2 cellular contexts compared by ENCODE assay signal in the genomic region with DNA sequence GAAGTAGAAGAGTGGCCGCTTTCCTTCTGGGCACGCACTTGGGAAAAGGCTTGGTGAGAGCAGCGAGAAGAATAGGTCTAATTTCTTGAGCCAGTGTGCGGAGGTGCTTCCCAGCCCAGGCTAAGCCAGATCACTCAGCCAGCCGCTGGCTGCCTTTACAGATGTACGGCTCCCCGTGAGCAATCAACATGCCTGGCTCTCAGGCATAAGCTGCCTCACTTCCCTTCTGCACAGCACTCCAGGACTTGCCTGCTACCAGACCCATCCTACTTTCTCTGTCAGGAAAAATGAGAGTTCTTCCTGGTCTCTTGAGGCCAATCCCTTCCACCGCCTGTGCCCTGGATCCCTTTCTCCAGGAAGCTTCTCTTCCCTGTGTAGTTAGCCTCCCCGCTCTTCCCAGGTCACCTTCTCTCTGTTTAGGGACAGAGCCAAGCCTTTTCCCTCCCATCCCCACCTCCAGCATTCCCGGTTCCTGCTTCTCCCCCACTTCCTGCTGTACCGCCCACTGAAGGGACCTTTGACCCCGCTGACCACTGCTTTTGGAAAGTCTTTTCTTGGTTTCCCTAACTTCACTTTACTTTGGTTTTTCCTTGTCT.
A peak's percentile ranks its signal among the peaks of the same experiment; 100 is the strongest.
TF ChIP-seq lines count a peak whose summit lies in the region.

No MANE protein-coding gene starts in this region.

TF ChIP-seq in HCT116, 20 proteins besides CTCF, POLR2A, EP300 and RAD21:
- TF ChIP-seq, protein P1, sequence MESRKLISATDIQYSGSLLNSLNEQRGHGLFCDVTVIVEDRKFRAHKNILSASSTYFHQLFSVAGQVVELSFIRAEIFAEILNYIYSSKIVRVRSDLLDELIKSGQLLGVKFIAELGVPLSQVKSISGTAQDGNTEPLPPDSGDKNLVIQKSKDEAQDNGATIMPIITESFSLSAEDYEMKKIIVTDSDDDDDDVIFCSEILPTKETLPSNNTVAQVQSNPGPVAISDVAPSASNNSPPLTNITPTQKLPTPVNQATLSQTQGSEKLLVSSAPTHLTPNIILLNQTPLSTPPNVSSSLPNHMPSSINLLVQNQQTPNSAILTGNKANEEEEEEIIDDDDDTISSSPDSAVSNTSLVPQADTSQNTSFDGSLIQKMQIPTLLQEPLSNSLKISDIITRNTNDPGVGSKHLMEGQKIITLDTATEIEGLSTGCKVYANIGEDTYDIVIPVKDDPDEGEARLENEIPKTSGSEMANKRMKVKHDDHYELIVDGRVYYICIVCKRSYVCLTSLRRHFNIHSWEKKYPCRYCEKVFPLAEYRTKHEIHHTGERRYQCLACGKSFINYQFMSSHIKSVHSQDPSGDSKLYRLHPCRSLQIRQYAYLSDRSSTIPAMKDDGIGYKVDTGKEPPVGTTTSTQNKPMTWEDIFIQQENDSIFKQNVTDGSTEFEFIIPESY (IDR thresholded peaks at IDR 0.05; ENCODE audit: extremely low read depth, insufficient replicate concordance, low read length), result no peak
- TF ChIP-seq TCF7L2 (IDR thresholded peaks at IDR 0.05; ENCODE audit: borderline replicate concordance, extremely low read depth, insufficient read depth, insufficient read length) (no peak), ATF3 (IDR thresholded peaks at IDR 0.05) (no peak)

TF ChIP-seq in liver, 16 proteins besides CTCF, POLR2A, EP300 and RAD21:
- TF ChIP-seq REST (IDR thresholded peaks at IDR 0.05), result peak; percentile 67
- TF ChIP-seq RXRA (IDR thresholded peaks at IDR 0.05), result peak; percentile 57 to 61
- TF ChIP-seq JUND (IDR thresholded peaks at IDR 0.05), result no peak
- TF ChIP-seq, protein P1 (IDR thresholded peaks at IDR 0.05), result no peak
- TF ChIP-seq SP1 (IDR thresholded peaks at IDR 0.05), result peak; percentile 66
- TF ChIP-seq GABPA (IDR thresholded peaks at IDR 0.05 in 1 of 2, conservative IDR thresholded peaks at IDR 0.05 in 1 of 2), result peak in 1 of 2 donors; percentile 77
- TF ChIP-seq YY1 (IDR thresholded peaks at IDR 0.05), result peak; percentile 60
- TF ChIP-seq EGR1 (IDR thresholded peaks at IDR 0.05; ENCODE audit: low read depth in 2 of 2), result peak; percentile 36 to 78
- TF ChIP-seq HNF4G (IDR thresholded peaks at IDR 0.05), result peak; percentile 43
- TF ChIP-seq NR2F2 (IDR thresholded peaks at IDR 0.05), result peak; percentile 85
- TF ChIP-seq, protein P2, sequence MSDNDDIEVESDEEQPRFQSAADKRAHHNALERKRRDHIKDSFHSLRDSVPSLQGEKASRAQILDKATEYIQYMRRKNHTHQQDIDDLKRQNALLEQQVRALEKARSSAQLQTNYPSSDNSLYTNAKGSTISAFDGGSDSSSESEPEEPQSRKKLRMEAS (IDR thresholded peaks at IDR 0.05), result peak; percentile 50
- TF ChIP-seq HNF4A (conservative IDR thresholded peaks at IDR 0.05), result peak; percentile 75 to 77
- no peak for TF ChIP-seq FOXA2 (IDR thresholded peaks at IDR 0.05)
- TF ChIP-seq TAF1 (conservative IDR thresholded peaks at IDR 0.05), result peak; percentile 69
TF ChIP-seq in liver: peak in this region for 11.
